8 cellular contexts compared by ENCODE assay signal in the genomic region with DNA sequence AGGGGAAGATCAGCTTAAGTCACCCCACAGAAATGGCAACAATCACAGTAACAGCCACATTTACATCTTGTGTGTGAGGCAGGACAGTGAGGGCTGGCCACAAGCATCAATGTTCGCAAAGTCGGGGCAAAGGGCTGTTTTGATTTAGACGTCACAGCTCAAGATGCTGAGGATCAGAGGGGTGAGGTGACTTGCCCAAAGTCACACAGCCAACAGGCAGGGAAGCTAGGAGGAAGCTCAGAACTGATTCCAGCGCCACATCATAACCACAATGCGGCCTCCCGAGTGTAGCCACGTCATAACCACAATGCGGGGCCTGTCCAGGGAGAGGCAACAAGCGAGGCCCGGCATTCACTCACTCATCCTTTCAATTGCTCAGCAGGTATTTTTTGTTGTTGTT. TPM values are rescaled to one million over a fixed set of nuclear protein-coding genes. Genes with fewer than 3 reads are reported as not detected.
DNase-seq lines count a peak whose midpoint lies in the region; ATAC-seq, FAIRE-seq and TF ChIP-seq lines count a peak whose summit lies in the region.

No MANE protein-coding gene starts in this region.

- H2AK5ac ChIP-seq in H9 (ENCODE audit: insufficient read length, low read length): no peak overlapping the region

- no peak for TF ChIP-seq CTCF in H9 (conservative IDR thresholded peaks at IDR 0.05)
- TF ChIP-seq CTCF in WTC11 (IDR thresholded peaks at IDR 0.05): no peak
- TF ChIP-seq CTCF in colonic mucosa (IDR thresholded peaks at IDR 0.05): no peak
- no peak for TF ChIP-seq CTCF in gastrocnemius medialis (IDR thresholded peaks at IDR 0.05 in 4 of 5, conservative IDR thresholded peaks at IDR 0.05 in 1 of 5)

- H3K36me3 Mint-ChIP-seq in H9 (ENCODE audit: insufficient read depth in 1 of 3, low read depth in 3 of 3) (no peaks in the 10 kb centered on the region; a peak in 3 of 7 replicates), WTC11 (no peaks in the 10 kb centered on the region)

- no peaks in the 10 kb centered on the region for H3K9me3 Mint-ChIP-seq in H9
- no peaks in the 10 kb centered on the region for H3K9me3 Mint-ChIP-seq in WTC11

- H3K27me3 ChIP-seq in H9 (ENCODE audit: insufficient read depth, low read length) (no peaks in the 10 kb centered on the region), colonic mucosa (no peaks in the 10 kb centered on the region), gastrocnemius medialis (no peaks in the 10 kb centered on the region)

- ATAC-seq in WTC11 (no peak), gastrocnemius medialis (no peak), HG02973 (IDR thresholded peaks at IDR 0.05; ENCODE audit: unreplicated experiment) (no peak)

- peak overlapping the region in 1 of 2 experiments; percentile 34; a peak in 2 of 5 replicates for H3K4me3 Mint-ChIP-seq in H9
- H3K4me3 Mint-ChIP-seq in WTC11: no peak overlapping the region

- no peak overlapping the region for H2BK20ac ChIP-seq in H9 (ENCODE audit: low read depth, low read length, poor library complexity, severe bottlenecking)

- H3K79me2 ChIP-seq in H9 (ENCODE audit: insufficient read depth, low read length): no peaks in the 10 kb centered on the region

- H2AFZ ChIP-seq in H9 (ENCODE audit: low read length): no peak overlapping the region

- H3K79me1 ChIP-seq in H9 (ENCODE audit: insufficient read depth, low read depth, low read length, poor library complexity, severe bottlenecking): no peaks in the 10 kb centered on the region

- H2BK5ac ChIP-seq in H9 (ENCODE audit: insufficient read length, low read length): no peak overlapping the region

- H3K4me1 ChIP-seq in H9 (ENCODE audit: insufficient read depth, low read length) (peaks cover 3% of the 10 kb centered on the region; the same call in 1 of the 2 replicates), colonic mucosa (no peaks in the 10 kb centered on the region), gastrocnemius medialis (peaks cover 21 to 24% of the 10 kb centered on the region in 2 donors)

- no peak overlapping the region; the same call in 1 of the 2 replicates for H3K14ac ChIP-seq in H9 (ENCODE audit: insufficient read depth, low read length)

- no peaks in the 10 kb centered on the region for H3K9me3 ChIP-seq in H9 (ENCODE audit: control insufficient read depth, low read depth, low read length)
- no peaks in the 10 kb centered on the region for H3K9me3 ChIP-seq in colonic mucosa
- no peaks in the 10 kb centered on the region for H3K9me3 ChIP-seq in gastrocnemius medialis

- H3K27ac Mint-ChIP-seq in H9: no peak overlapping the region; a peak in 2 of 7 replicates
- peak overlapping the region; percentile 54 for H3K27ac Mint-ChIP-seq in WTC11

- FAIRE-seq in GM19239 (lab: Jason Lieb, UNC): no peak

- no CpG with 5 or more reads among the region's 10 CpGs for WGBS in H9 (ENCODE audit: extremely low coverage, insufficient read length, low lambda C conversion rate)

- H3K9ac ChIP-seq in H9 (ENCODE audit: extremely low read depth, insufficient read length, low read length): no peak overlapping the region
- no peak overlapping the region for H3K9ac ChIP-seq in colonic mucosa (ENCODE audit: low read depth in 2 of 2, low read length in 2 of 2)

- H3K18ac ChIP-seq in H9 (ENCODE audit: insufficient read length, low read depth, low read length): peak overlapping the region; percentile 25

- POLR2A ChIA-PET in WTC11 (lab: Charles Lee): interaction anchor here (0.7 to 2.2 kb wide), 2 partner anchors 10 to 14 kb away, joined by 3 to 12 read pairs; a partner anchor contains a TSS

- no peak overlapping the region for H2BK15ac ChIP-seq in H9 (ENCODE audit: low read depth, low read length)

- peak overlapping the region; percentile 31 for H4K5ac ChIP-seq in H9 (ENCODE audit: insufficient read length, low read depth, low read length)

- H2BK12ac ChIP-seq in H9 (ENCODE audit: insufficient read length, low read depth, low read length): no peak overlapping the region

- H3K23ac ChIP-seq in H9 (ENCODE audit: insufficient read length, low read depth, low read length): no peak overlapping the region

- in situ Hi-C loops in gastrocnemius medialis (cut with MboI; ENCODE audit: low sequenced_read_pairs in 4 of 4): no loop called here

- peaks cover 2% of the 10 kb centered on the region for H4K20me1 ChIP-seq in H9 (ENCODE audit: control insufficient read depth, insufficient read depth, insufficient read length)

- no peak overlapping the region for H3T11ph ChIP-seq in H9 (ENCODE audit: low read length)

- no peak overlapping the region for H3K4me3 ChIP-seq in colonic mucosa
- H3K4me3 ChIP-seq in gastrocnemius medialis: no peak overlapping the region

- TF ChIP-seq POLR2A in gastrocnemius medialis (IDR thresholded peaks at IDR 0.05): no peak

- intact Hi-C loops in colonic mucosa (cut with DNase I) (no loop called here), gastrocnemius medialis (cut with DNase I; ENCODE audit: low total_unique reads) (no loop called here)

- H4K91ac ChIP-seq in H9 (ENCODE audit: insufficient read length, low read depth, low read length): no peak overlapping the region

- no peaks in the 10 kb centered on the region; the same call in 1 of the 2 replicates for H3K27me3 Mint-ChIP-seq in H9 (ENCODE audit: low read depth)
- no peaks in the 10 kb centered on the region for H3K27me3 Mint-ChIP-seq in WTC11 (ENCODE audit: low read depth)

- DNase-seq in H9 (no peak), WTC11 (ENCODE audit: low spot score) (no peak), colonic mucosa (no peak), NCI-H524 treated with DMSO at 0.1 percent for 48 hours (lab: John Stamatoyannopoulos, UW) (no peak), GM19239 (ENCODE audit: insufficient read length, low spot score) (no peak), gastrocnemius medialis (no peak)
- DNase-seq in stimulated activated CD4-positive, alpha-beta T cell treated with anti-CD3 and anti-CD28 coated beads, Interleukin-2, amount 100 ng/mL, for 4 hours (ENCODE audit: low read depth): peak; percentile 50

- H3K56ac ChIP-seq in H9 (ENCODE audit: insufficient read length, low read depth, low read length): no peak overlapping the region

- no peak overlapping the region for H3K4ac ChIP-seq in H9 (ENCODE audit: low read depth, low read length)

- H3K27ac ChIP-seq in H9 (ENCODE audit: insufficient read length, low read depth, low read length) (no peak overlapping the region), colonic mucosa (peak overlapping the region; percentile 37), gastrocnemius medialis (no peak overlapping the region)

- CTCF ChIA-PET in WTC11 (lab: Charles Lee): interaction anchor here (1.1 to 2.6 kb wide), 6 partner anchors 14 to 120 kb away, joined by 3 to 37 read pairs (median 4); a partner anchor contains a TSS

- H3K4me1 Mint-ChIP-seq in H9 (peaks cover 43 to 46% of the 10 kb centered on the region in 2 experiments), WTC11 (peaks cover 28% of the 10 kb centered on the region)

- no peak overlapping the region for H3K4me2 ChIP-seq in H9 (ENCODE audit: insufficient read depth, insufficient read length, low read length)

- no peaks in the 10 kb centered on the region for H3K23me2 ChIP-seq in H9 (ENCODE audit: insufficient read length, low read depth, low read length, poor library complexity, severe bottlenecking)

- H2BK120ac ChIP-seq in H9 (ENCODE audit: low read depth, low read length, poor library complexity, severe bottlenecking): no peak overlapping the region

- H3K36me3 ChIP-seq in colonic mucosa: no peaks in the 10 kb centered on the region
- H3K36me3 ChIP-seq in gastrocnemius medialis: no peaks in the 10 kb centered on the region

- H4K8ac ChIP-seq in H9 (replicated peaks; ENCODE audit: insufficient read length, low read depth, low read length): no peak overlapping the region

TF ChIP-seq in WTC11, 78 proteins besides CTCF, POLR2A, EP300 and RAD21:
- TF ChIP-seq NR1H2 (CRISPR knock-in tag; IDR thresholded peaks at IDR 0.05): no peak
- no peak for TF ChIP-seq ZBTB21 (CRISPR knock-in tag; IDR thresholded peaks at IDR 0.05; ENCODE audit: borderline replicate concordance)
- no peak for TF ChIP-seq CREB1 (CRISPR knock-in tag; IDR thresholded peaks at IDR 0.05)
- TF ChIP-seq, protein P1, sequence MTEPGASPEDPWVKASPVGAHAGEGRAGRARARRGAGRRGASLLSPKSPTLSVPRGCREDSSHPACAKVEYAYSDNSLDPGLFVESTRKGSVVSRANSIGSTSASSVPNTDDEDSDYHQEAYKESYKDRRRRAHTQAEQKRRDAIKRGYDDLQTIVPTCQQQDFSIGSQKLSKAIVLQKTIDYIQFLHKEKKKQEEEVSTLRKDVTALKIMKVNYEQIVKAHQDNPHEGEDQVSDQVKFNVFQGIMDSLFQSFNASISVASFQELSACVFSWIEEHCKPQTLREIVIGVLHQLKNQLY (CRISPR knock-in tag; IDR thresholded peaks at IDR 0.05): no peak
- TF ChIP-seq, protein P2, sequence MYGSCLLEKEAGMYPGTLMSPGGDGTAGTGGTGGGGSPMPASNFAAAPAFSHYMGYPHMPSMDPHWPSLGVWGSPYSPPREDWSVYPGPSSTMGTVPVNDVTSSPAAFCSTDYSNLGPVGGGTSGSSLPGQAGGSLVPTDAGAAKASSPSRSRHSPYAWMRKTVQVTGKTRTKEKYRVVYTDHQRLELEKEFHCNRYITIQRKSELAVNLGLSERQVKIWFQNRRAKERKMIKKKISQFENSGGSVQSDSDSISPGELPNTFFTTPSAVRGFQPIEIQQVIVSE (CRISPR knock-in tag; IDR thresholded peaks at IDR 0.05; ENCODE audit: borderline replicate concordance): no peak

RNA-seq across cellular contexts. Expression of a gene that starts 14.3 kb away (rescaled TPM):
- total RNA-seq in H9 (2021) (14.6 and 16.3 TPM in 2 replicates), WTC11 (2021) (13.1 to 20.5 TPM (median 15.0 TPM) in 3 replicates), colonic mucosa (10 to 100 TPM; 16.1 to 23.2 TPM), gastrocnemius medialis (10 to 100 TPM in 1 of 4 donors, 1 to 10 TPM in 3; 5.4 to 18.3 (median 5.7) TPM)

RNA-seq across cellular contexts. Expression of a gene that starts 20.2 kb away (rescaled TPM):
- total RNA-seq in H9 (2021) (not detected in 2 replicates), WTC11 (2021) (not detected in 3 replicates), colonic mucosa (not detected), gastrocnemius medialis (not detected)
